16 cellular contexts compared by ENCODE assay signal in the genomic region with DNA sequence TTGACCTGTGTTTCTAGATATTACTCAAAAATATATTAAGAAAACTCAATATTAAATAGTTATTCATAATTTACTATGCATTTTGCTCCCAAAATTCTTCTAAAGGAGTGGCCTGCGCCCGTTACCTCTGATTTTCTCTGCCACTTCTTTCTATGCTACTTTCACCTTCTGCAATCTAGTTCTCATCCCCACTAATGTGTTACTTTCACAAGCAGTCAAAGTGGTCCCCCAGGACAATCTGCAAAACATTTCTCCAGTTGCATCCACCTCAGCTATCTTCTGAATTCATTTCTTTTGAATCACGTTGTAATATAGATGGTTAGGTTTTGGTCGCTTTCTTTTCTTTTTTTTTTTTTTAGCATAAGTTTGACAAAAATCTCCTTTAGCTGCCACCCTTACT.
"Had no signal": no experiment of that assay in that cellular context is flagged by ENCODE, and none has a peak within 500 bp of the region (broad histone marks: within the 10 kb centered on the region; RNA-seq: fewer than 3 reads in every experiment).

No MANE protein-coding gene starts in this region.

- H3K79me2 ChIP-seq: parathyroid adenoma had no signal

- H3K27ac ChIP-seq: adrenal gland, colonic mucosa, foreskin keratinocyte, parathyroid adenoma, thyroid gland, uterus had no signal

- H2AFZ ChIP-seq: parathyroid adenoma had no signal

- H3K9ac ChIP-seq: parathyroid adenoma had no signal

- H3K4me1 ChIP-seq: adrenal gland, colonic mucosa, parathyroid adenoma, thyroid gland, uterus had no signal

- H3K9me3 ChIP-seq: adrenal gland, colonic mucosa, thyroid gland, uterus had no signal

- H3K27me3 ChIP-seq: adrenal gland, colonic mucosa, foreskin keratinocyte, thyroid gland, uterus had no signal

- H3K4me3 ChIP-seq: adrenal gland, colonic mucosa, lung, thyroid gland, uterus had no signal

- ATAC-seq: activated CD8-positive, alpha-beta memory T cell treated with anti-CD3 and anti-CD28 coated beads, Interleukin-2, amount 10 ng/mL, durations not matched to agents 7 days and 5 days had no signal

- FAIRE-seq: endothelial cell of umbilical vein had no signal

- DNase-seq: activated CD8-positive, alpha-beta memory T cell treated with anti-CD3 and anti-CD28 coated beads, Interleukin-2, amount 10 ng/mL, durations not matched to agents 7 days and 5 days; activated T-cell treated with anti-CD3 and anti-CD28 coated beads, Interleukin-2, amount 50 U/mL, for 4 hours; adrenal gland; caudate nucleus; colonic mucosa; effector CD4-positive, alpha-beta T cell; foreskin keratinocyte; immature natural killer cell; midbrain; retina; stimulated activated CD4-positive, alpha-beta T cell treated with anti-CD3 and anti-CD28 coated beads, Interleukin-4, amount 100 ng/mL, for 1 hour; thyroid gland; uterus had no signal

- H3K36me3 ChIP-seq: adrenal gland, colonic mucosa, thyroid gland, uterus had no signal
